ENCODE assay signal across 8 cellular contexts in genomic region chr2:157261199-157261782, GRCh38. TPM values are rescaled to one million over a fixed set of nuclear protein-coding genes. Genes with fewer than 3 reads are reported as not detected.
A peak's percentile ranks its signal among the peaks of the same experiment; 100 is the strongest.
DNase-seq lines count a peak whose midpoint lies in the region; ATAC-seq and TF ChIP-seq lines count a peak whose summit lies in the region.

No MANE protein-coding gene starts in this region.

- peak overlapping the region; percentile 95 for H3K4me3 Mint-ChIP-seq in Calu3 (ENCODE audit: low read depth, unreplicated experiment)
- peak overlapping the region; percentile 39 to 59 for H3K4me3 Mint-ChIP-seq in stimulated activated naive CD8-positive, alpha-beta T cell treated with anti-CD3 and anti-CD28 coated beads, Interleukin-15, amount 100 ng/mL, for 72 hours

- DNase-seq in Calu3 (peak; percentile 57), NCI-H2171 (lab: John Stamatoyannopoulos, UW) (peak; percentile 40), kidney tubule cell (ENCODE audit: low spot score) (peak; percentile 77), HuH-7.5 (ENCODE audit: low spot score) (no peak)
- DNase-seq in activated naive CD4-positive, alpha-beta T cell treated with anti-CD3 and anti-CD28 coated beads, Interleukin-2, amount 50 U/mL, for 16 hours: peak; percentile 65
- DNase-seq in stimulated activated naive CD8-positive, alpha-beta T cell treated with anti-CD3 and anti-CD28 coated beads, Interleukin-15, amount 100 ng/mL, for 72 hours: peak; percentile 30 to 50

- peaks cover 74% of the 10 kb centered on the region for H3K4me1 Mint-ChIP-seq in Calu3 (ENCODE audit: low read depth, unreplicated experiment)
- peaks cover 35% of the 10 kb centered on the region for H3K4me1 Mint-ChIP-seq in stimulated activated naive CD8-positive, alpha-beta T cell treated with anti-CD3 and anti-CD28 coated beads, Interleukin-15, amount 100 ng/mL, for 72 hours

- no TSS peak for BruUV-seq in Calu3 (replicated peaks; lab: Mats Ljungman, UMichigan)

- intact Hi-C loops in Calu3 (cut with micrococcal nuclease; ENCODE audit: unreplicated experiment): no loop called here

- peak overlapping the region; percentile 91 for H3K27ac Mint-ChIP-seq in Calu3 (ENCODE audit: unreplicated experiment)
- H3K27ac Mint-ChIP-seq in stimulated activated naive CD8-positive, alpha-beta T cell treated with anti-CD3 and anti-CD28 coated beads, Interleukin-15, amount 100 ng/mL, for 72 hours: peak overlapping the region; percentile 23 to 80

- CTCF ChIA-PET in Calu3 (lab: Charles Lee): interaction anchor here (0.9 to 1.5 kb wide), 3 partner anchors 15 to 75 kb away, joined by 3 to 6 read pairs (median 3); no protein-coding TSS in a partner anchor

- no peaks in the 10 kb centered on the region for H3K9me3 Mint-ChIP-seq in Calu3 (ENCODE audit: low read depth, unreplicated experiment)
- no peaks in the 10 kb centered on the region for H3K9me3 Mint-ChIP-seq in stimulated activated naive CD8-positive, alpha-beta T cell treated with anti-CD3 and anti-CD28 coated beads, Interleukin-15, amount 100 ng/mL, for 72 hours

- no peak for TF ChIP-seq CTCF in Calu3 (IDR thresholded peaks at IDR 0.05; ENCODE audit: unreplicated experiment)

- H3K36me3 Mint-ChIP-seq in Calu3 (ENCODE audit: insufficient read depth, unreplicated experiment): peaks cover 37% of the 10 kb centered on the region

- no peaks in the 10 kb centered on the region for H3K27me3 Mint-ChIP-seq in Calu3 (ENCODE audit: unreplicated experiment)
- H3K27me3 Mint-ChIP-seq in stimulated activated naive CD8-positive, alpha-beta T cell treated with anti-CD3 and anti-CD28 coated beads, Interleukin-15, amount 100 ng/mL, for 72 hours: peaks cover 18% of the 10 kb centered on the region

- peak; percentile 53 for ATAC-seq in stimulated activated naive CD8-positive, alpha-beta T cell treated with anti-CD3 and anti-CD28 coated beads, Interleukin-15, amount 100 ng/mL, for 72 hours
- ATAC-seq in GM18517 (IDR thresholded peaks at IDR 0.05; ENCODE audit: unreplicated experiment): no peak
- no peak for ATAC-seq in GM21717 (IDR thresholded peaks at IDR 0.05; ENCODE audit: unreplicated experiment)

RNA-seq across cellular contexts. Expression of gene GALNT5, which starts 3.8 kb away (rescaled TPM):
- 51.7 and 95.4 TPM in 2 replicates for total RNA-seq in Calu3 (2022)
